ENCODE assay signal across 12 cellular contexts in the genomic region with DNA sequence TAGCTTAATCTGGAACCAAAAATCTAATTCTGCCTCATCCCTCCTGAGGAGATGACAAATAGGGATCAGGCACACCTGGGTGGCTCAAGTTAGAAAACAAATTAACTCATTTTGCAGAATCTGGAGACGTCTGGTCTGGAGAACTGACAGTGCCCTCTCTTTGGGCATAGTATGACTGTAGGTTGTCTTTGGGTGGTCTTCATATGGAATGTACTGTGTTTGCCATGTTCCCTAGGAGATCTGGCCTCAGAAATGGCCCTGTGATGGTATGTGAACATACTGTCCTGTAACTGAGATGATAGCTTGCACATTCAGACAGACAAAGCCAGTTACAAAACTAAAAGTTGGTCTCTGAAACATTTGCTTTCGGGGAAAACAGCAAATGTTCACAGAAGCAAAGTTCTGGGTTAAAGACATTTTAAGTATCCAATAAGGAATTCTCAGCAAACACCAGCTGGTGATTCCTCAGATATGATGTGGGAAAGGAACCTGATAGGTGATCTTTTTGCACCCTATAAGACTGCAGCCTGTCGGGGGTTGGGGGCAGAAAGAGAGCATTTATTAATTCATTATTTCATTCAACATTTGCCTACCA. TPM values are rescaled to one million over a fixed set of nuclear protein-coding genes. Genes with fewer than 3 reads are reported as not detected.
DNase-seq lines count a peak whose midpoint lies in the region; ATAC-seq and TF ChIP-seq lines count a peak whose summit lies in the region.
"Had no signal": no experiment of that assay in that cellular context is flagged by ENCODE, and none has a peak within 500 bp of the region (broad histone marks: within the 10 kb centered on the region; RNA-seq: fewer than 3 reads in every experiment).

No MANE protein-coding gene starts in this region.

- no peak overlapping the region for H3K4me3 Mint-ChIP-seq in activated CD4-positive, alpha-beta T cell treated with anti-CD3 and anti-CD28 coated beads for 36 hours
- no peak overlapping the region for H3K4me3 Mint-ChIP-seq in activated CD4-positive, alpha-beta memory T cell treated with anti-CD3 and anti-CD28 coated beads, Interleukin-2, amount 10 ng/mL, durations not matched to agents 7 days and 5 days
- H3K4me3 Mint-ChIP-seq in type B pancreatic cell: no peak overlapping the region
- H3K4me3 Mint-ChIP-seq: WTC11 had no signal

- 84% methylated on average over 3 of the region's 3 CpGs for WGBS in suprapubic skin

- no peak overlapping the region for H3K9ac ChIP-seq in fibroblast of lung (ENCODE audit: insufficient read depth, low read length)

- no peak for TF ChIP-seq EP300 in suprapubic skin (IDR thresholded peaks at IDR 0.05)

- H3K27me3 Mint-ChIP-seq in activated CD4-positive, alpha-beta T cell treated with anti-CD3 and anti-CD28 coated beads for 36 hours: no peaks in the 10 kb centered on the region
- no peaks in the 10 kb centered on the region for H3K27me3 Mint-ChIP-seq in activated CD4-positive, alpha-beta memory T cell treated with anti-CD3 and anti-CD28 coated beads, Interleukin-2, amount 10 ng/mL, durations not matched to agents 7 days and 5 days
- H3K27me3 Mint-ChIP-seq in type B pancreatic cell: peaks cover 3% of the 10 kb centered on the region

- peaks cover 52% of the 10 kb centered on the region for H3K4me1 ChIP-seq in fibroblast of lung (ENCODE audit: control insufficient read depth, extremely low read depth, insufficient read depth, low read length)
- peaks cover 96% of the 10 kb centered on the region for H3K4me1 ChIP-seq in suprapubic skin

- no peak for DNase-seq in activated CD4-positive, alpha-beta T cell treated with anti-CD3 and anti-CD28 coated beads for 36 hours
- no peak for DNase-seq in activated CD4-positive, alpha-beta T cell treated with anti-CD3 and anti-CD28 coated beads, Interleukin-2, amount 50 U/mL, for 4 hours
- no peak for DNase-seq in activated CD4-positive, alpha-beta memory T cell treated with anti-CD3 and anti-CD28 coated beads, Interleukin-2, amount 10 ng/mL, durations not matched to agents 7 days and 5 days
- DNase-seq in fibroblast of lung (ENCODE audit: low read depth in 2 of 2) (no peak), suprapubic skin (ENCODE audit: low spot score in 2 of 2) (no peak), type B pancreatic cell (ENCODE audit: extremely low spot score, unreplicated experiment) (no peak)
- DNase-seq in activated effector memory CD4-positive, alpha-beta T cell treated with anti-CD3 and anti-CD28 coated beads, Interleukin-2, amount 50 U/mL, for 16 hours: no peak
- DNase-seq: amniotic stem cell, NCI-H2171 treated with DMSO at 0.1 percent for 48 hours, Right ventricle myocardium superior had no signal

- H3K4me1 Mint-ChIP-seq in activated CD4-positive, alpha-beta T cell treated with anti-CD3 and anti-CD28 coated beads for 36 hours: peaks cover 100% of the 10 kb centered on the region
- peaks cover 97% of the 10 kb centered on the region for H3K4me1 Mint-ChIP-seq in activated CD4-positive, alpha-beta memory T cell treated with anti-CD3 and anti-CD28 coated beads, Interleukin-2, amount 10 ng/mL, durations not matched to agents 7 days and 5 days
- peaks cover 18% of the 10 kb centered on the region for H3K4me1 Mint-ChIP-seq in type B pancreatic cell (ENCODE audit: unreplicated experiment)

- H3K4me3 ChIP-seq in fibroblast of lung (replicated peaks in 1 of 4; ENCODE audit: control extremely low read depth in 1 of 4, insufficient read depth in 1 of 4, low read depth in 3 of 4, low read length in 4 of 4): no peak overlapping the region
- H3K4me3 ChIP-seq in suprapubic skin: no peak overlapping the region

- H3K27ac ChIP-seq in fibroblast of lung (ENCODE audit: insufficient read depth, low read length) (peak overlapping the region; percentile 87), suprapubic skin (peak overlapping the region; percentile 85)

- no peaks in the 10 kb centered on the region for H4K20me1 ChIP-seq in fibroblast of lung (ENCODE audit: control insufficient read depth, extremely low read depth, insufficient read depth, low read length)

- peaks cover 100% of the 10 kb centered on the region for H3K79me2 ChIP-seq in fibroblast of lung (ENCODE audit: control insufficient read depth, insufficient read depth, low read length)

- no peaks in the 10 kb centered on the region for H3K9me3 Mint-ChIP-seq in activated CD4-positive, alpha-beta T cell treated with anti-CD3 and anti-CD28 coated beads for 36 hours (ENCODE audit: low read depth)
- H3K9me3 Mint-ChIP-seq in activated CD4-positive, alpha-beta memory T cell treated with anti-CD3 and anti-CD28 coated beads, Interleukin-2, amount 10 ng/mL, durations not matched to agents 7 days and 5 days: no peaks in the 10 kb centered on the region
- no peaks in the 10 kb centered on the region for H3K9me3 Mint-ChIP-seq in type B pancreatic cell
- H3K9me3 Mint-ChIP-seq: WTC11 had no signal

- H3K27me3 ChIP-seq in fibroblast of lung (ENCODE audit: control insufficient read depth, insufficient read depth, low read length) (no peaks in the 10 kb centered on the region), suprapubic skin (no peaks in the 10 kb centered on the region)

- intact Hi-C loops in activated CD4-positive, alpha-beta T cell treated with anti-CD3 and anti-CD28 coated beads for 36 hours (cut with DNase I, micrococcal nuclease): loop anchor here in 1 of 2 experiments (5.0 kb wide), 1 partner anchor 69 kb away; no protein-coding TSS in a partner anchor

- H3K27ac Mint-ChIP-seq in activated CD4-positive, alpha-beta T cell treated with anti-CD3 and anti-CD28 coated beads for 36 hours: peak overlapping the region; percentile 98
- peak overlapping the region; percentile 72 for H3K27ac Mint-ChIP-seq in activated CD4-positive, alpha-beta memory T cell treated with anti-CD3 and anti-CD28 coated beads, Interleukin-2, amount 10 ng/mL, durations not matched to agents 7 days and 5 days
- no peak overlapping the region for H3K27ac Mint-ChIP-seq in type B pancreatic cell
- H3K27ac Mint-ChIP-seq: WTC11 had no signal

- H3K36me3 ChIP-seq in fibroblast of lung (ENCODE audit: control insufficient read depth, insufficient read depth, low read length) (peaks cover 4% of the 10 kb centered on the region), suprapubic skin (no peaks in the 10 kb centered on the region)

- peaks cover 63% of the 10 kb centered on the region for H3K36me3 Mint-ChIP-seq in activated CD4-positive, alpha-beta T cell treated with anti-CD3 and anti-CD28 coated beads for 36 hours (ENCODE audit: low read depth)
- peaks cover 72% of the 10 kb centered on the region for H3K36me3 Mint-ChIP-seq in activated CD4-positive, alpha-beta memory T cell treated with anti-CD3 and anti-CD28 coated beads, Interleukin-2, amount 10 ng/mL, durations not matched to agents 7 days and 5 days (ENCODE audit: low read depth)
- no peaks in the 10 kb centered on the region for H3K36me3 Mint-ChIP-seq in type B pancreatic cell
- H3K36me3 Mint-ChIP-seq: WTC11 had no signal

- no peak overlapping the region for H2AFZ ChIP-seq in fibroblast of lung (ENCODE audit: low read length)

- no peak for TF ChIP-seq CTCF in fibroblast of lung (conservative IDR thresholded peaks at IDR 0.05 in 1 of 2, IDR thresholded peaks at IDR 0.05 in 1 of 2; ENCODE audit: low read depth in 1 of 2, low read length in 2 of 2)
- TF ChIP-seq CTCF in suprapubic skin (IDR thresholded peaks at IDR 0.05): no peak
- TF ChIP-seq CTCF in type B pancreatic cell (conservative IDR thresholded peaks at IDR 0.05): no peak

- CTCF ChIA-PET in activated CD4-positive, alpha-beta T cell treated with anti-CD3 and anti-CD28 coated beads for 36 hours (lab: Charles Lee): interaction anchor here (0.6 to 8.6 kb wide), 6 partner anchors 9 to 556 kb away, joined by 3 to 56 read pairs (median 4); no protein-coding TSS in a partner anchor
- CTCF ChIA-PET in activated CD4-positive, alpha-beta memory T cell treated with anti-CD3 and anti-CD28 coated beads, Interleukin-2, amount 10 ng/mL, durations not matched to agents 7 days and 5 days (lab: Charles Lee): interaction anchor here (1.1 to 1.4 kb wide), 2 partner anchors 10 to 168 kb away, joined by 3 read pairs; no protein-coding TSS in a partner anchor

- no peak overlapping the region for H3K4me2 ChIP-seq in fibroblast of lung (ENCODE audit: extremely low read depth, insufficient read depth, low read length)

- H3K9me3 ChIP-seq in fibroblast of lung (ENCODE audit: control insufficient read depth, insufficient read depth, low read depth, low read length) (no peaks in the 10 kb centered on the region), suprapubic skin (no peaks in the 10 kb centered on the region)

- ATAC-seq in activated CD4-positive, alpha-beta T cell treated with anti-CD3 and anti-CD28 coated beads for 36 hours: no peak
- no peak for ATAC-seq in esophagus mucosa
- ATAC-seq: WTC11 had no signal

- TF ChIP-seq POLR2A in suprapubic skin (IDR thresholded peaks at IDR 0.05): no peak

- POLR2A ChIA-PET in activated CD4-positive, alpha-beta T cell treated with anti-CD3 and anti-CD28 coated beads for 36 hours (lab: Charles Lee): no interaction called here
- POLR2A ChIA-PET in activated CD4-positive, alpha-beta memory T cell treated with anti-CD3 and anti-CD28 coated beads, Interleukin-2, amount 10 ng/mL, durations not matched to agents 7 days and 5 days (lab: Charles Lee): interaction anchor here (1.1 to 30.8 kb wide), 7 partner anchors 8 to 128 kb away, joined by 3 to 634 read pairs (median 4); a partner anchor contains a TSS

RNA-seq across cellular contexts. Expression of a gene that starts 29.7 kb away (rescaled TPM):
- total RNA-seq in activated CD4-positive, alpha-beta T cell treated with anti-CD3 and anti-CD28 coated beads for 36 hours: 100 to 1,000 TPM; 357 to 435 TPM
- total RNA-seq in activated CD4-positive, alpha-beta memory T cell treated with anti-CD3 and anti-CD28 coated beads, Interleukin-2, amount 10 ng/mL, durations not matched to agents 7 days and 5 days: 100 to 1,000 TPM; 634 to 645 TPM
- 446 and 660 TPM in 2 replicates for total RNA-seq in fibroblast of lung
- 980 and 2,078 TPM in 2 replicates for polyA plus RNA-seq in fibroblast of lung
- 599 and 1,130 TPM in 2 replicates for polyA plus RNA-seq in fibroblast of lung (2012)
- 898 and 1,775 TPM in 2 replicates for polyA minus RNA-seq in fibroblast of lung (ENCODE audit: low replicate concordance)
- total RNA-seq in suprapubic skin: 1,000 to 10,000 TPM; 1,361 to 2,207 (median 1,502) TPM
- total RNA-seq in esophagus mucosa: 814 TPM
- total RNA-seq in type B pancreatic cell (ENCODE audit: low replicate concordance): 46.0 and 54.7 TPM in 2 replicates
